24 cellular contexts compared by ENCODE assay signal in genomic region chr22:30260682-30261081, GRCh38. TPM values are rescaled to one million over a fixed set of nuclear protein-coding genes. Genes with fewer than 3 reads are reported as not detected.
"Had no signal": no experiment of that assay in that cellular context is flagged by ENCODE, and none has a peak within 500 bp of the region (broad histone marks: within the 10 kb centered on the region; RNA-seq: fewer than 3 reads in every experiment).

No MANE protein-coding gene starts in this region.

- H3K27ac Mint-ChIP-seq: memory B cell, mesothelial cell of epicardium, natural killer cell had no signal

- H3K4me3 Mint-ChIP-seq: memory B cell, mesothelial cell of epicardium, natural killer cell, neural crest cell had no signal

- DNase-seq: colonic mucosa; effector CD4-positive, alpha-beta T cell; foreskin melanocyte; head of caudate nucleus; kidney; left cardiac atrium; left ventricle myocardium inferior; lower lobe of right lung; natural killer cell; occipital lobe; stimulated activated CD4-positive, alpha-beta T cell treated with anti-CD3 and anti-CD28 coated beads, Interleukin-2, amount 100 ng/mL, for 24 hours; stimulated activated CD4-positive, alpha-beta T cell treated with anti-CD3 and anti-CD28 coated beads, Interleukin-4, amount 100 ng/mL, for 4 hours; stimulated activated naive CD4-positive, alpha-beta T cell; thyroid gland; uterus had no signal

- ATAC-seq: left cardiac atrium, lower lobe of right lung, natural killer cell, sciatic nerve had no signal

- H3K9me3 Mint-ChIP-seq: memory B cell, mesothelial cell of epicardium, natural killer cell, neural crest cell had no signal

- H3K36me3 Mint-ChIP-seq: memory B cell, mesothelial cell of epicardium, natural killer cell had no signal

- H3K9me3 ChIP-seq: colonic mucosa, left ventricle myocardium inferior, lower lobe of right lung, suprapubic skin, thyroid gland, upper lobe of left lung, uterus had no signal

RNA-seq across cellular contexts. Expression of gene OSM, which starts 6.0 kb away (rescaled TPM):
- total RNA-seq: dermis microvascular lymphatic vessel endothelial cell, left ventricle myocardium inferior, mesothelial cell of epicardium, myocyte, neural crest cell, pulmonary artery endothelial cell had no signal

RNA-seq across cellular contexts. Expression of gene LIF, which starts 14.1 kb away (rescaled TPM):
- total RNA-seq: occipital lobe had no signal
